In genomic region chr1:153805042-153805745, GRCh38 we compare ENCODE assay signal across 8 cellular contexts. TPM values are rescaled to one million over a fixed set of nuclear protein-coding genes. Genes with fewer than 3 reads are reported as not detected.
DNase-seq lines count a peak whose midpoint lies in the region; ATAC-seq and TF ChIP-seq lines count a peak whose summit lies in the region.

No MANE protein-coding gene starts in this region.

- no peaks in the 10 kb centered on the region for H3K79me2 ChIP-seq in SU-DHL-6 (ENCODE audit: insufficient read depth, low read length)

- H3F3A ChIP-seq in SU-DHL-6 (ENCODE audit: insufficient read depth): peaks cover 19% of the 10 kb centered on the region

- intact Hi-C loops in ascending aorta (cut with DNase I) (no loop called here), left lung (cut with DNase I) (no loop called here)

- H3K9me2 ChIP-seq in SU-DHL-6 (replicated peaks; ENCODE audit: insufficient read depth, low read length): no peaks in the 10 kb centered on the region

- H2AFZ ChIP-seq in SU-DHL-6 (ENCODE audit: low read depth, low read length, severe bottlenecking): no peak overlapping the region

- H3K9ac ChIP-seq in SU-DHL-6 (ENCODE audit: low read length): peak overlapping the region; percentile 41

- H3K27me3 ChIP-seq in SU-DHL-6 (ENCODE audit: low read length) (no peaks in the 10 kb centered on the region), ascending aorta (no peaks in the 10 kb centered on the region), left lung (no peaks in the 10 kb centered on the region)

- TF ChIP-seq CTCF in SU-DHL-6 (IDR thresholded peaks at IDR 0.05; ENCODE audit: insufficient read depth, low read length, poor library complexity, severe bottlenecking) (no peak), ascending aorta (IDR thresholded peaks at IDR 0.05) (no peak), left lung (IDR thresholded peaks at IDR 0.05) (no peak)

- H3K27me3 Mint-ChIP-seq in stimulated activated naive B cell treated with anti-CD40 and anti-IgM and Interleukin-4, amounts not matched to agents 10 μg/mL and 1 μg/mL and 100 μg/mL, for 72 hours: no peaks in the 10 kb centered on the region

- no peaks in the 10 kb centered on the region for H4K20me1 ChIP-seq in SU-DHL-6 (ENCODE audit: low read depth, low read length)

- DNase-seq in CD1c-positive myeloid dendritic cell (ENCODE audit: extremely low spot score): peak; percentile 95
- peak; percentile 52 to 84 for DNase-seq in ascending aorta (ENCODE audit: low spot score in 2 of 2)
- DNase-seq in left lung: peak in 1 of 2 donors; percentile 70
- DNase-seq in stimulated activated naive B cell treated with anti-CD40 and anti-IgM and Interleukin-4, amounts not matched to agents 10 μg/mL and 1 μg/mL and 100 μg/mL, for 72 hours: peak; percentile 85
- DNase-seq in DMS 273 (lab: John Stamatoyannopoulos, UW; ENCODE audit: unreplicated experiment): no peak

- peaks cover 38 to 70% of the 10 kb centered on the region in 2 donors for H3K4me1 Mint-ChIP-seq in stimulated activated naive B cell treated with anti-CD40 and anti-IgM and Interleukin-4, amounts not matched to agents 10 μg/mL and 1 μg/mL and 100 μg/mL, for 72 hours

- no peaks in the 10 kb centered on the region for H3K9me3 ChIP-seq in SU-DHL-6 (ENCODE audit: insufficient read depth, low read length)
- H3K9me3 ChIP-seq in ascending aorta: no peaks in the 10 kb centered on the region
- no peaks in the 10 kb centered on the region for H3K9me3 ChIP-seq in left lung

- H3K4me3 ChIP-seq in SU-DHL-6 (ENCODE audit: insufficient read depth, low read length, poor library complexity, severe bottlenecking): no peak overlapping the region
- no peak overlapping the region for H3K4me3 ChIP-seq in ascending aorta
- H3K4me3 ChIP-seq in left lung: no peak overlapping the region

- H3K36me3 ChIP-seq in SU-DHL-6 (ENCODE audit: low read length): no peaks in the 10 kb centered on the region
- peaks cover 31 to 32% of the 10 kb centered on the region in 2 donors for H3K36me3 ChIP-seq in ascending aorta
- H3K36me3 ChIP-seq in left lung: peaks cover 0 to 31% of the 10 kb centered on the region in 2 donors

- peak overlapping the region; percentile 57 for H3K4me2 ChIP-seq in SU-DHL-6 (ENCODE audit: low read depth, low read length, poor library complexity, severe bottlenecking)

- H3K9me3 Mint-ChIP-seq in stimulated activated naive B cell treated with anti-CD40 and anti-IgM and Interleukin-4, amounts not matched to agents 10 μg/mL and 1 μg/mL and 100 μg/mL, for 72 hours: no peaks in the 10 kb centered on the region

- H3K36me3 Mint-ChIP-seq in stimulated activated naive B cell treated with anti-CD40 and anti-IgM and Interleukin-4, amounts not matched to agents 10 μg/mL and 1 μg/mL and 100 μg/mL, for 72 hours: peaks cover 40 to 55% of the 10 kb centered on the region in 2 donors

- no peaks in the 10 kb centered on the region for H3K4me1 ChIP-seq in ascending aorta
- peaks cover 7 to 41% of the 10 kb centered on the region in 2 donors for H3K4me1 ChIP-seq in left lung

- peak overlapping the region; percentile 93 for H3K27ac Mint-ChIP-seq in stimulated activated naive B cell treated with anti-CD40 and anti-IgM and Interleukin-4, amounts not matched to agents 10 μg/mL and 1 μg/mL and 100 μg/mL, for 72 hours

- H3K4me3 Mint-ChIP-seq in stimulated activated naive B cell treated with anti-CD40 and anti-IgM and Interleukin-4, amounts not matched to agents 10 μg/mL and 1 μg/mL and 100 μg/mL, for 72 hours: peak overlapping the region; percentile 36 to 49

- peak; percentile 93 for ATAC-seq in GM19455 (IDR thresholded peaks at IDR 0.05; ENCODE audit: unreplicated experiment)
- ATAC-seq in HG03469 (IDR thresholded peaks at IDR 0.05; ENCODE audit: unreplicated experiment): peak; percentile 82
- peak; percentile 87 for ATAC-seq in left lung
- peak; percentile 97 to 99 for ATAC-seq in stimulated activated naive B cell treated with anti-CD40 and anti-IgM and Interleukin-4, amounts not matched to agents 10 μg/mL and 1 μg/mL and 100 μg/mL, for 72 hours (replicated peaks)

- H3K27ac ChIP-seq in SU-DHL-6 (ENCODE audit: low read depth, low read length) (peak overlapping the region; percentile 94), ascending aorta (peak overlapping the region; percentile 47 to 51), left lung (peak overlapping the region in 1 of 2 donors; percentile 64)

RNA-seq across cellular contexts. Expression of gene SLC27A3, which starts 30.0 kb away (rescaled TPM):
- total RNA-seq in ascending aorta (315 TPM), left lung (10 to 100 TPM; 56.5 to 68.6 TPM)
